1 cellular context compared by ENCODE assay signal in genomic region chr12:47705571-47706425, GRCh38.
TF ChIP-seq lines count a peak whose summit lies in the region.

A gene with protein sequence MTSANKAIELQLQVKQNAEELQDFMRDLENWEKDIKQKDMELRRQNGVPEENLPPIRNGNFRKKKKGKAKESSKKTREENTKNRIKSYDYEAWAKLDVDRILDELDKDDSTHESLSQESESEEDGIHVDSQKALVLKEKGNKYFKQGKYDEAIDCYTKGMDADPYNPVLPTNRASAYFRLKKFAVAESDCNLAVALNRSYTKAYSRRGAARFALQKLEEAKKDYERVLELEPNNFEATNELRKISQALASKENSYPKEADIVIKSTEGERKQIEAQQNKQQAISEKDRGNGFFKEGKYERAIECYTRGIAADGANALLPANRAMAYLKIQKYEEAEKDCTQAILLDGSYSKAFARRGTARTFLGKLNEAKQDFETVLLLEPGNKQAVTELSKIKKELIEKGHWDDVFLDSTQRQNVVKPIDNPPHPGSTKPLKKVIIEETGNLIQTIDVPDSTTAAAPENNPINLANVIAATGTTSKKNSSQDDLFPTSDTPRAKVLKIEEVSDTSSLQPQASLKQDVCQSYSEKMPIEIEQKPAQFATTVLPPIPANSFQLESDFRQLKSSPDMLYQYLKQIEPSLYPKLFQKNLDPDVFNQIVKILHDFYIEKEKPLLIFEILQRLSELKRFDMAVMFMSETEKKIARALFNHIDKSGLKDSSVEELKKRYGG (minus strand): TSS chr12:47706030. CDS start chr12:47702840, 3,190 bp downstream.

TF ChIP-seq in HepG2, 621 proteins besides CTCF, POLR2A, EP300 and RAD21 (continued from another document and continues in another):
- TF ChIP-seq ZBTB40 (IDR thresholded peaks at IDR 0.05) (no peak), ZBTB40 (CRISPR knock-in tag; IDR thresholded peaks at IDR 0.05) (peak; percentile 84; the same call in 1 of the 2 replicates), ETV6 (CRISPR knock-in tag; conservative IDR thresholded peaks at IDR 0.05) (peak; percentile 83), PRDM4 (CRISPR knock-in tag; IDR thresholded peaks at IDR 0.05; ENCODE audit: borderline replicate concordance) (no peak), SP140L (CRISPR knock-in tag; IDR thresholded peaks at IDR 0.05; ENCODE audit: borderline replicate concordance) (no peak), RXRB (CRISPR knock-in tag; IDR thresholded peaks at IDR 0.05; ENCODE audit: borderline replicate concordance) (peak; percentile 21; the same call in 1 of the 2 replicates), ZIK1 (CRISPR knock-in tag; IDR thresholded peaks at IDR 0.05; ENCODE audit: borderline replicate concordance, low read depth) (no peak), HNF4A (CRISPR knock-in tag; IDR thresholded peaks at IDR 0.05) (no peak), CHD4 (IDR thresholded peaks at IDR 0.05; ENCODE audit: borderline replicate concordance, low read length) (no peak), ZNF777 (CRISPR knock-in tag; IDR thresholded peaks at IDR 0.05) (peak; percentile 78), ZSCAN25 (CRISPR knock-in tag; IDR thresholded peaks at IDR 0.05) (no peak), SIX4 (CRISPR knock-in tag; IDR thresholded peaks at IDR 0.05) (no peak), ZNF605 (CRISPR knock-in tag; IDR thresholded peaks at IDR 0.05) (no peak), ZNF704 (CRISPR knock-in tag; IDR thresholded peaks at IDR 0.05; ENCODE audit: borderline replicate concordance) (no peak; the same call in 1 of the 2 replicates), TFE3 (CRISPR knock-in tag; IDR thresholded peaks at IDR 0.05) (no peak; the same call in none of the 2 replicates), ZNF577 (CRISPR knock-in tag; IDR thresholded peaks at IDR 0.05; ENCODE audit: borderline replicate concordance, low read depth) (no peak), KLF16 (CRISPR knock-in tag; IDR thresholded peaks at IDR 0.05) (peak in 1 of 2 experiments; percentile 75; a peak in 2 of 4 replicates), KDM5A (IDR thresholded peaks at IDR 0.05; ENCODE audit: borderline replicate concordance, low read length) (peak; percentile 59), ZNF354B (CRISPR knock-in tag; IDR thresholded peaks at IDR 0.05) (0 out of 2 replicates have a peak, but pooled peaks have one; percentile 53), MEIS1 (CRISPR knock-in tag; IDR thresholded peaks at IDR 0.05; ENCODE audit: borderline replicate concordance) (no peak), ISL2 (CRISPR knock-in tag; IDR thresholded peaks at IDR 0.05) (no peak), KDM3A (CRISPR knock-in tag; IDR thresholded peaks at IDR 0.05; ENCODE audit: low read depth) (0 out of 2 replicates have a peak, but pooled peaks have one; percentile 21), HINFP (CRISPR knock-in tag; IDR thresholded peaks at IDR 0.05; ENCODE audit: low read depth) (peak; percentile 73; the same call in 1 of the 2 replicates), ZFP36 (IDR thresholded peaks at IDR 0.05; ENCODE audit: borderline replicate concordance, low read depth, low read length, partially characterized antibody) (no peak), ATF2 (CRISPR knock-in tag; IDR thresholded peaks at IDR 0.05) (0 out of 2 replicates have a peak, but pooled peaks have one; percentile 31), ZFP90 (CRISPR knock-in tag; IDR thresholded peaks at IDR 0.05; ENCODE audit: borderline replicate concordance) (peak; percentile 49; the same call in 1 of the 2 replicates), FOXA3 (CRISPR knock-in tag; IDR thresholded peaks at IDR 0.05) (peak; percentile 26; the same call in 1 of the 2 replicates), XRCC5 (optimal IDR thresholded peaks at IDR 0.05; ENCODE audit: low read length) (no peak), MZF1 (CRISPR knock-in tag; IDR thresholded peaks at IDR 0.05; ENCODE audit: borderline replicate concordance) (no peak)
- TF ChIP-seq, protein P1, sequence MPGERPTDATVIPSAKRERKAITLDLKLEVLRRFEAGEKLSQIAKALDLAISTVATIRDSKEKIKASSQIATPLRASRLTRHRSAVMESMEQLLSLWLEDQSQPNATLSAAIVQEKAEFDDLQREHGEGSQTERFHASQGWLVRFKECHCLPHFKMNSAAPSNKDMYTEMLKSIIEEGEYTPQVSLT (CRISPR knock-in tag; IDR thresholded peaks at IDR 0.05; ENCODE audit: borderline replicate concordance, low read depth): no peak
- TF ChIP-seq, protein P2, sequence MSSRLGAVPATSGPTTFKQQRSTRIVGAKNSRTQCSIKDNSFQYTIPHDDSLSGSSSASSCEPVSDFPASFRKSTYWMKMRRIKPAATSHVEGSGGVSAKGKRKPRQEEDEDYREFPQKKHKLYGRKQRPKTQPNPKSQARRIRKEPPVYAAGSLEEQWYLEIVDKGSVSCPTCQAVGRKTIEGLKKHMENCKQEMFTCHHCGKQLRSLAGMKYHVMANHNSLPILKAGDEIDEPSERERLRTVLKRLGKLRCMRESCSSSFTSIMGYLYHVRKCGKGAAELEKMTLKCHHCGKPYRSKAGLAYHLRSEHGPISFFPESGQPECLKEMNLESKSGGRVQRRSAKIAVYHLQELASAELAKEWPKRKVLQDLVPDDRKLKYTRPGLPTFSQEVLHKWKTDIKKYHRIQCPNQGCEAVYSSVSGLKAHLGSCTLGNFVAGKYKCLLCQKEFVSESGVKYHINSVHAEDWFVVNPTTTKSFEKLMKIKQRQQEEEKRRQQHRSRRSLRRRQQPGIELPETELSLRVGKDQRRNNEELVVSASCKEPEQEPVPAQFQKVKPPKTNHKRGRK (CRISPR knock-in tag; IDR thresholded peaks at IDR 0.05): no peak
- TF ChIP-seq, protein P3, sequence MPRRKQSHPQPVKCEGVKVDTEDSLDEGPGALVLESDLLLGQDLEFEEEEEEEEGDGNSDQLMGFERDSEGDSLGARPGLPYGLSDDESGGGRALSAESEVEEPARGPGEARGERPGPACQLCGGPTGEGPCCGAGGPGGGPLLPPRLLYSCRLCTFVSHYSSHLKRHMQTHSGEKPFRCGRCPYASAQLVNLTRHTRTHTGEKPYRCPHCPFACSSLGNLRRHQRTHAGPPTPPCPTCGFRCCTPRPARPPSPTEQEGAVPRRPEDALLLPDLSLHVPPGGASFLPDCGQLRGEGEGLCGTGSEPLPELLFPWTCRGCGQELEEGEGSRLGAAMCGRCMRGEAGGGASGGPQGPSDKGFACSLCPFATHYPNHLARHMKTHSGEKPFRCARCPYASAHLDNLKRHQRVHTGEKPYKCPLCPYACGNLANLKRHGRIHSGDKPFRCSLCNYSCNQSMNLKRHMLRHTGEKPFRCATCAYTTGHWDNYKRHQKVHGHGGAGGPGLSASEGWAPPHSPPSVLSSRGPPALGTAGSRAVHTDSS (CRISPR knock-in tag; conservative IDR thresholded peaks at IDR 0.05): no peak
